ENCODE assay signal across 17 cellular contexts in the genomic region with DNA sequence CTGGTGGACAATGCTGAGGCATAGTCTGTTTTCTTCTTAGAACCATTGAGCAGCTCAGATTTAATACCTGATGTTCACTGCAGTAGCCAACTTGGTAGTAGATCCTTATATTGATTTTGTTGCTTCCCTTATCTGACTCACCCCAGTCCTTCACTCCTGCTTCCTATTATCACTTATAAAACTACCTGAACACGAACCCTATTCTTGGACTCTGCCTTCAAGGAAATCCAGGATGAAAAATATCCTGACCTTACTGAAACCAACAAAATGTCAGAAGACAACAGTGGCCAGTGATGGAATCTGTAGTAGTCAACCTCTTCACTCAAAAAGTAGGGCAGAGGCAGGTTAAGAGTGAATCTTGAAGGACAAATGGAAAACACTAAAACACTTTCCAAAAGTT.
"Had no signal": no experiment of that assay in that cellular context is flagged by ENCODE, and none has a peak within 500 bp of the region (broad histone marks: within the 10 kb centered on the region; RNA-seq: fewer than 3 reads in every experiment).

No MANE protein-coding gene starts in this region.

- H3K4me3 Mint-ChIP-seq: central memory CD8-positive, alpha-beta T cell; mesothelial cell of epicardium; naive thymus-derived CD4-positive, alpha-beta T cell; nephron; stimulated activated effector memory CD8-positive, alpha-beta T cell treated with anti-CD3 and anti-CD28 coated beads, Interleukin-12 subunit alpha, Interleukin-12 subunit beta, amount 100 ng/mL, for 72 hours had no signal

- H3K27me3 ChIP-seq: left lung, right atrium auricular region, vagina had no signal

- H3K9me3 Mint-ChIP-seq: central memory CD8-positive, alpha-beta T cell; stimulated activated effector memory CD8-positive, alpha-beta T cell treated with anti-CD3 and anti-CD28 coated beads, Interleukin-12 subunit alpha, Interleukin-12 subunit beta, amount 100 ng/mL, for 72 hours had no signal

- H3K27ac ChIP-seq: coronary artery, left lung, parathyroid adenoma, prostate gland, right atrium auricular region, vagina had no signal

- H3K27ac Mint-ChIP-seq: mesothelial cell of epicardium; naive thymus-derived CD4-positive, alpha-beta T cell; nephron; stimulated activated effector memory CD8-positive, alpha-beta T cell treated with anti-CD3 and anti-CD28 coated beads, Interleukin-12 subunit alpha, Interleukin-12 subunit beta, amount 100 ng/mL, for 72 hours had no signal

- H3K36me3 ChIP-seq: left lung, prostate gland, right atrium auricular region, vagina had no signal

- H3K4me1 Mint-ChIP-seq: central memory CD8-positive, alpha-beta T cell; mesothelial cell of epicardium; naive thymus-derived CD4-positive, alpha-beta T cell; nephron; stimulated activated effector memory CD8-positive, alpha-beta T cell treated with anti-CD3 and anti-CD28 coated beads, Interleukin-12 subunit alpha, Interleukin-12 subunit beta, amount 100 ng/mL, for 72 hours had no signal

- H3K4me3 ChIP-seq: coronary artery, left lung, prostate gland, right atrium auricular region, vagina had no signal

- H3K36me3 Mint-ChIP-seq: mesothelial cell of epicardium; naive thymus-derived CD4-positive, alpha-beta T cell; stimulated activated effector memory CD8-positive, alpha-beta T cell treated with anti-CD3 and anti-CD28 coated beads, Interleukin-12 subunit alpha, Interleukin-12 subunit beta, amount 100 ng/mL, for 72 hours had no signal

- H3K4me1 ChIP-seq: left lung, parathyroid adenoma, prostate gland, right atrium auricular region, vagina had no signal

- H3K9me3 ChIP-seq: left lung, prostate gland, right atrium auricular region, vagina had no signal

- DNase-seq: effector CD4-positive, alpha-beta T cell; head of caudate nucleus; left lung; mesenchymal stem cell; naive thymus-derived CD4-positive, alpha-beta T cell; stimulated activated CD4-positive, alpha-beta T cell treated with anti-CD3 and anti-CD28 coated beads, Interleukin-2, amount 100 ng/mL, for 24 hours; stimulated activated CD4-positive, alpha-beta T cell treated with anti-CD3 and anti-CD28 coated beads, Interleukin-4, amount 100 ng/mL, for 24 hours; stimulated activated naive CD4-positive, alpha-beta T cell treated with Interleukin-2 at 50 U/mL for 16 hours had no signal
